ENCODE assay signal across 12 cellular contexts in genomic region chr13:46992383-46992952, GRCh38.
DNase-seq lines count a peak whose midpoint lies in the region; ATAC-seq and TF ChIP-seq lines count a peak whose summit lies in the region.
"Had no signal": no experiment of that assay in that cellular context is flagged by ENCODE, and none has a peak within 500 bp of the region (broad histone marks: within the 10 kb centered on the region; RNA-seq: fewer than 3 reads in every experiment).

No MANE protein-coding gene starts in this region.

- ATAC-seq in HG02884 (IDR thresholded peaks at IDR 0.05; ENCODE audit: unreplicated experiment) (peak; percentile 40), SK-N-SH treated with all-trans-retinoic acid at 6 μM for 48 hours (peak; percentile 84), left lung (peak; percentile 14)

- intact Hi-C loops in left lung (cut with DNase I), result no loop called here

- TF ChIP-seq CTCF in GM12865 (IDR thresholded peaks at IDR 0.05; ENCODE audit: insufficient read depth, low read depth, low read length, missing control alignments), result peak; percentile 30
- no peak for TF ChIP-seq CTCF in left lung (IDR thresholded peaks at IDR 0.05)
- no peak for TF ChIP-seq CTCF in mesothelial cell of epicardium (IDR thresholded peaks at IDR 0.05; ENCODE audit: unreplicated experiment)

- no peaks in the 10 kb centered on the region for H3K27me3 Mint-ChIP-seq in mesothelial cell of epicardium (ENCODE audit: low read depth)

- H3K27me3 ChIP-seq in left lung, result no peaks in the 10 kb centered on the region
- H3K27me3 ChIP-seq: tibial artery had no signal

- H3K36me3 Mint-ChIP-seq in mesothelial cell of epicardium, result no peaks in the 10 kb centered on the region

- H3K4me1 Mint-ChIP-seq in mesothelial cell of epicardium, result peaks cover 15% of the 10 kb centered on the region

- peaks cover 4% of the 10 kb centered on the region for H3K9me3 Mint-ChIP-seq in mesothelial cell of epicardium

- H3K4me1 ChIP-seq in left lung, result no peaks in the 10 kb centered on the region

- DNase-seq in GM12865 (ENCODE audit: low read depth) (peak; percentile 62), left lung (no peak), AG08395 (ENCODE audit: low spot score) (no peak), NCI-H1930 (lab: John Stamatoyannopoulos, UW) (no peak), mesothelial cell of epicardium (ENCODE audit: low spot score in 2 of 2, unreplicated experiment in 2 of 2) (no peak)
- no peak for DNase-seq in effector CD8-positive, alpha-beta T cell (lab: John Stamatoyannopoulos, UW)
- DNase-seq: head of caudate nucleus, NCI-H2081, retina, tibial artery had no signal

- H3K4me3 ChIP-seq in GM12865 (ENCODE audit: low read depth, low read length) (no peak overlapping the region), left lung (no peak overlapping the region)
- H3K4me3 ChIP-seq: tibial artery had no signal

- H3K4me3 Mint-ChIP-seq in mesothelial cell of epicardium, result no peak overlapping the region

- no peaks in the 10 kb centered on the region for H3K36me3 ChIP-seq in left lung
- H3K36me3 ChIP-seq: tibial artery had no signal

- no peak overlapping the region for H3K27ac ChIP-seq in left lung
- H3K27ac ChIP-seq: tibial artery had no signal

- H3K9me3 ChIP-seq in left lung, result no peaks in the 10 kb centered on the region
- H3K9me3 ChIP-seq: tibial artery had no signal

- H3K27ac Mint-ChIP-seq in mesothelial cell of epicardium, result no peak overlapping the region

TF ChIP-seq in SK-N-SH treated with all-trans-retinoic acid at 6 μM for 48 hours, 23 proteins besides CTCF, POLR2A, EP300 and RAD21:
- TF ChIP-seq ESRRG (CRISPR knock-in tag; IDR thresholded peaks at IDR 0.05) (no peak), ZFP30 (CRISPR knock-in tag; IDR thresholded peaks at IDR 0.05) (no peak), TOX (CRISPR knock-in tag; IDR thresholded peaks at IDR 0.05; ENCODE audit: borderline replicate concordance) (no peak), ISL1 (CRISPR knock-in tag; IDR thresholded peaks at IDR 0.05) (no peak), CSDC2 (CRISPR knock-in tag; IDR thresholded peaks at IDR 0.05) (no peak), ZNF70 (CRISPR knock-in tag; IDR thresholded peaks at IDR 0.05) (no peak), BACH2 (CRISPR knock-in tag; IDR thresholded peaks at IDR 0.05; ENCODE audit: borderline replicate concordance) (no peak), TSHZ2 (CRISPR knock-in tag; IDR thresholded peaks at IDR 0.05) (no peak), ZNF8 (CRISPR knock-in tag; IDR thresholded peaks at IDR 0.05) (no peak), TCF4 (CRISPR knock-in tag; IDR thresholded peaks at IDR 0.05; ENCODE audit: borderline replicate concordance) (no peak), RARB (CRISPR knock-in tag; IDR thresholded peaks at IDR 0.05) (no peak), GLIS3 (CRISPR knock-in tag; IDR thresholded peaks at IDR 0.05) (no peak), PPARA (CRISPR knock-in tag; IDR thresholded peaks at IDR 0.05; ENCODE audit: borderline replicate concordance) (no peak), SNAI2 (CRISPR knock-in tag; IDR thresholded peaks at IDR 0.05) (no peak)
- TF ChIP-seq, protein P1, sequence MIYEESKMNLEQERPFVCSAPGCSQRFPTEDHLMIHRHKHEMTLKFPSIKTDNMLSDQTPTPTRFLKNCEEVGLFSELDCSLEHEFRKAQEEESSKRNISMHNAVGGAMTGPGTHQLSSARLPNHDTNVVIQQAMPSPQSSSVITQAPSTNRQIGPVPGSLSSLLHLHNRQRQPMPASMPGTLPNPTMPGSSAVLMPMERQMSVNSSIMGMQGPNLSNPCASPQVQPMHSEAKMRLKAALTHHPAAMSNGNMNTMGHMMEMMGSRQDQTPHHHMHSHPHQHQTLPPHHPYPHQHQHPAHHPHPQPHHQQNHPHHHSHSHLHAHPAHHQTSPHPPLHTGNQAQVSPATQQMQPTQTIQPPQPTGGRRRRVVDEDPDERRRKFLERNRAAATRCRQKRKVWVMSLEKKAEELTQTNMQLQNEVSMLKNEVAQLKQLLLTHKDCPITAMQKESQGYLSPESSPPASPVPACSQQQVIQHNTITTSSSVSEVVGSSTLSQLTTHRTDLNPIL (CRISPR knock-in tag; IDR thresholded peaks at IDR 0.05; ENCODE audit: low read depth), result no peak

Comparison
In these comparisons a context has a peak if more than half of its experiments do, and no peak if none do; other contexts are left out.
1. ATAC-seq: peak in every context shown above with its lines; median percentile 84 in SK-N-SH treated with all-trans-retinoic acid at 6 μM for 48 hours; 40 in HG02884; 14 in left lung.